In the genomic region with DNA sequence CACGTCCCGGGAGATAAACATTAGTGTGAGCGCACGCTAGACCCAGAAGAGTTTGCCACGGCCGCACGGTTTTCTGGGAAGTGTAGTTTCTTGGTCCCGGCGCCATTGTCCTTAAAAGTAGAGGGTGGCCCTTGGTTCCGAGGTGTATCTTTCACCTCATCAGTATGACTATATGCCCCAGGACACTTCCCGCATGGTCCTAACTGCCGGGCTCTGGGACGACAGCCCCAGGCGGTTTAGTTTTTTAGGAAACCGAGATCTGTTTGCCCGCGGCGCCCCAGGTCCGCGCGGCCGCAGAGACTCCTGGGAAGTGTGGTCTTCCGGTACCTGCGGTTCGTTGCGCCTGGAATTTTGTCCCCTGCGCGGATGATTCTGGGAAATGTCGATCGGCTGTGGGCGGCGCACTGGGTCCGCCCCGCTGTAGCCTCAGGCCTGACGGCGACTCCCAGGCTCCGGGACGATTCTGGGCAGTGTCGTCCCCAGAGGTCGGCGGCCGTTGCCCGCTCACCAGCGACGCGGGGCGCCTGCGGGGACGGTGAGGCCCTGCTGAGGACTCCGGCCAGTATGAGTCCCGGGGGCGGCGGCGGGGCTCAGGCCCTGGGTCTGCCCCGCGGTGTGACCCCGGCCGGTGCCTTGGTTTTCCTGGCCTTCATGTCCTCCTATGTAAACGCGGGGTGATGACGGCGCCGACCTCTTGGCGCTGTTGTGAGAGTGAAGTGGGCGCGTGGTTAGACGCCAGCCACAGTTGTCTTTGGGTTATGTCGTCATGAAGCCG, we compare ENCODE assay signal across 1 cellular context.
TF ChIP-seq lines count a peak whose summit lies in the region.

ZNF181 (plus strand) TSS at position 418 of the 775 bp plus-strand sequence. CDS start 795 bp downstream, outside the sequence.

TF ChIP-seq in K562, 482 proteins besides CTCF, POLR2A, EP300 and RAD21 (continued from another document and continues in another):
- TF ChIP-seq MBD1 (CRISPR knock-in tag; IDR thresholded peaks at IDR 0.05) (no peak), TBL1XR1 (IDR thresholded peaks at IDR 0.05; ENCODE audit: low read length in 2 of 2) (peak in 1 of 2 experiments; percentile 96; a peak in 2 of 4 replicates), NONO (IDR thresholded peaks at IDR 0.05; ENCODE audit: low read depth in 2 of 2, low read length in 1 of 2) (peak; percentile 72 to 95; a peak in 3 of 4 replicates), GATAD2B (IDR thresholded peaks at IDR 0.05; ENCODE audit: borderline replicate concordance) (no peak), MNT (conservative IDR thresholded peaks at IDR 0.05) (peak; percentile 95 to 97), ZC3H11A (IDR thresholded peaks at IDR 0.05; ENCODE audit: low read depth, low read length) (no peak), RCOR1 (IDR thresholded peaks at IDR 0.05; ENCODE audit: borderline replicate concordance in 1 of 2, low read depth in 2 of 2, low read length in 2 of 2) (peak in 1 of 2 experiments; percentile 28; a peak in 1 of 4 replicates), HNRNPK (IDR thresholded peaks at IDR 0.05; ENCODE audit: low read depth, low read length, poor library complexity, severe bottlenecking) (no peak), PYGO2 (tag; IDR thresholded peaks at IDR 0.05) (no peak), CREM (IDR thresholded peaks at IDR 0.05; ENCODE audit: low read depth) (peak; percentile 99), MYC (IDR thresholded peaks at IDR 0.05; ENCODE audit: low read depth, low read length) (peak; percentile 87), MYC (CRISPR knock-in tag; IDR thresholded peaks at IDR 0.05; ENCODE audit: borderline replicate concordance, low read depth) (peak; percentile 30; the same call in 1 of the 2 replicates), NFE2 (IDR thresholded peaks at IDR 0.05; ENCODE audit: low read depth) (0 out of 2 replicates have a peak, but pooled peaks have one; percentile 11), HNRNPLL (IDR thresholded peaks at IDR 0.05; ENCODE audit: low read depth, low read length, poor library complexity, severe bottlenecking) (peak; percentile 88), OTX1 (CRISPR knock-in tag; IDR thresholded peaks at IDR 0.05) (no peak), PHF20 (IDR thresholded peaks at IDR 0.05; ENCODE audit: partially characterized antibody) (peak; percentile 98), SMAD1 (IDR thresholded peaks at IDR 0.05; ENCODE audit: low read depth, low read length, partially characterized antibody) (no peak), TARDBP (IDR thresholded peaks at IDR 0.05) (0 out of 2 replicates have a peak, but pooled peaks have one; percentile 57), ZNF133 (CRISPR knock-in tag; IDR thresholded peaks at IDR 0.05) (no peak), NR4A1 (CRISPR knock-in tag; IDR thresholded peaks at IDR 0.05) (0 out of 2 replicates have a peak, but pooled peaks have one; percentile 67), NR4A1 (tag; IDR thresholded peaks at IDR 0.05) (no peak), NFRKB (IDR thresholded peaks at IDR 0.05; ENCODE audit: low read depth) (no peak), POLR2H (tag; IDR thresholded peaks at IDR 0.05; ENCODE audit: low read depth) (peak; percentile 90), ZNF780A (CRISPR knock-in tag; IDR thresholded peaks at IDR 0.05) (no peak), CXXC5 (CRISPR knock-in tag; IDR thresholded peaks at IDR 0.05) (peak; percentile 73), SETDB1 (IDR thresholded peaks at IDR 0.05; ENCODE audit: low read length) (no peak), ZNF589 (CRISPR knock-in tag; IDR thresholded peaks at IDR 0.05; ENCODE audit: low read depth) (peak; percentile 76; the same call in 1 of the 2 replicates), CHD2 (IDR thresholded peaks at IDR 0.05; ENCODE audit: low read depth, low read length) (peak; percentile 33; the same call in 1 of the 2 replicates), IRF2 (CRISPR knock-in tag; IDR thresholded peaks at IDR 0.05) (no peak), ZNF644 (tag; IDR thresholded peaks at IDR 0.05; ENCODE audit: low read depth) (peak; percentile 89; the same call in 1 of the 2 replicates), SOX6 (IDR thresholded peaks at IDR 0.05) (peak; percentile 27; the same call in 1 of the 2 replicates), MED1 (CRISPR knock-in tag; IDR thresholded peaks at IDR 0.05; ENCODE audit: borderline replicate concordance) (no peak), ZEB2 (IDR thresholded peaks at IDR 0.05) (no peak), HLTF (IDR thresholded peaks at IDR 0.05) (no peak; the same call in 1 of the 2 replicates), HEY1 (CRISPR knock-in tag; IDR thresholded peaks at IDR 0.05; ENCODE audit: borderline replicate concordance) (no peak), ELF1 (tag; IDR thresholded peaks at IDR 0.05) (peak; percentile 90), CBFB (CRISPR knock-in tag; IDR thresholded peaks at IDR 0.05) (peak; percentile 46; the same call in 1 of the 2 replicates), DNMT1 (IDR thresholded peaks at IDR 0.05) (no peak), POLR2AphosphoS2 (IDR thresholded peaks at IDR 0.05; ENCODE audit: low read length) (no peak; the same call in 1 of the 2 replicates), USF1 (CRISPR knock-in tag; IDR thresholded peaks at IDR 0.05) (peak; percentile 48; the same call in 1 of the 2 replicates), ZNF197 (CRISPR knock-in tag; IDR thresholded peaks at IDR 0.05; ENCODE audit: low read depth) (peak; percentile 77), ZNF212 (CRISPR knock-in tag; IDR thresholded peaks at IDR 0.05) (no peak), SIRT6 (IDR thresholded peaks at IDR 0.05; ENCODE audit: low read depth, low read length) (no peak), TFAP4 (CRISPR knock-in tag; IDR thresholded peaks at IDR 0.05; ENCODE audit: borderline replicate concordance) (peak; percentile 60), ZNF143 (CRISPR knock-in tag; IDR thresholded peaks at IDR 0.05) (peak; percentile 84)
- TF ChIP-seq, protein P1, sequence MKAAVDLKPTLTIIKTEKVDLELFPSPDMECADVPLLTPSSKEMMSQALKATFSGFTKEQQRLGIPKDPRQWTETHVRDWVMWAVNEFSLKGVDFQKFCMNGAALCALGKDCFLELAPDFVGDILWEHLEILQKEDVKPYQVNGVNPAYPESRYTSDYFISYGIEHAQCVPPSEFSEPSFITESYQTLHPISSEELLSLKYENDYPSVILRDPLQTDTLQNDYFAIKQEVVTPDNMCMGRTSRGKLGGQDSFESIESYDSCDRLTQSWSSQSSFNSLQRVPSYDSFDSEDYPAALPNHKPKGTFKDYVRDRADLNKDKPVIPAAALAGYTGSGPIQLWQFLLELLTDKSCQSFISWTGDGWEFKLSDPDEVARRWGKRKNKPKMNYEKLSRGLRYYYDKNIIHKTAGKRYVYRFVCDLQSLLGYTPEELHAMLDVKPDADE (conservative IDR thresholded peaks at IDR 0.05; ENCODE audit: control insufficient read depth, low read depth, low read length), result peak; percentile 69
- TF ChIP-seq, protein P2, sequence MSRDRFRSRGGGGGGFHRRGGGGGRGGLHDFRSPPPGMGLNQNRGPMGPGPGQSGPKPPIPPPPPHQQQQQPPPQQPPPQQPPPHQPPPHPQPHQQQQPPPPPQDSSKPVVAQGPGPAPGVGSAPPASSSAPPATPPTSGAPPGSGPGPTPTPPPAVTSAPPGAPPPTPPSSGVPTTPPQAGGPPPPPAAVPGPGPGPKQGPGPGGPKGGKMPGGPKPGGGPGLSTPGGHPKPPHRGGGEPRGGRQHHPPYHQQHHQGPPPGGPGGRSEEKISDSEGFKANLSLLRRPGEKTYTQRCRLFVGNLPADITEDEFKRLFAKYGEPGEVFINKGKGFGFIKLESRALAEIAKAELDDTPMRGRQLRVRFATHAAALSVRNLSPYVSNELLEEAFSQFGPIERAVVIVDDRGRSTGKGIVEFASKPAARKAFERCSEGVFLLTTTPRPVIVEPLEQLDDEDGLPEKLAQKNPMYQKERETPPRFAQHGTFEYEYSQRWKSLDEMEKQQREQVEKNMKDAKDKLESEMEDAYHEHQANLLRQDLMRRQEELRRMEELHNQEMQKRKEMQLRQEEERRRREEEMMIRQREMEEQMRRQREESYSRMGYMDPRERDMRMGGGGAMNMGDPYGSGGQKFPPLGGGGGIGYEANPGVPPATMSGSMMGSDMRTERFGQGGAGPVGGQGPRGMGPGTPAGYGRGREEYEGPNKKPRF (IDR thresholded peaks at IDR 0.05; ENCODE audit: low read depth, low read length), result no peak
- TF ChIP-seq, protein P3, sequence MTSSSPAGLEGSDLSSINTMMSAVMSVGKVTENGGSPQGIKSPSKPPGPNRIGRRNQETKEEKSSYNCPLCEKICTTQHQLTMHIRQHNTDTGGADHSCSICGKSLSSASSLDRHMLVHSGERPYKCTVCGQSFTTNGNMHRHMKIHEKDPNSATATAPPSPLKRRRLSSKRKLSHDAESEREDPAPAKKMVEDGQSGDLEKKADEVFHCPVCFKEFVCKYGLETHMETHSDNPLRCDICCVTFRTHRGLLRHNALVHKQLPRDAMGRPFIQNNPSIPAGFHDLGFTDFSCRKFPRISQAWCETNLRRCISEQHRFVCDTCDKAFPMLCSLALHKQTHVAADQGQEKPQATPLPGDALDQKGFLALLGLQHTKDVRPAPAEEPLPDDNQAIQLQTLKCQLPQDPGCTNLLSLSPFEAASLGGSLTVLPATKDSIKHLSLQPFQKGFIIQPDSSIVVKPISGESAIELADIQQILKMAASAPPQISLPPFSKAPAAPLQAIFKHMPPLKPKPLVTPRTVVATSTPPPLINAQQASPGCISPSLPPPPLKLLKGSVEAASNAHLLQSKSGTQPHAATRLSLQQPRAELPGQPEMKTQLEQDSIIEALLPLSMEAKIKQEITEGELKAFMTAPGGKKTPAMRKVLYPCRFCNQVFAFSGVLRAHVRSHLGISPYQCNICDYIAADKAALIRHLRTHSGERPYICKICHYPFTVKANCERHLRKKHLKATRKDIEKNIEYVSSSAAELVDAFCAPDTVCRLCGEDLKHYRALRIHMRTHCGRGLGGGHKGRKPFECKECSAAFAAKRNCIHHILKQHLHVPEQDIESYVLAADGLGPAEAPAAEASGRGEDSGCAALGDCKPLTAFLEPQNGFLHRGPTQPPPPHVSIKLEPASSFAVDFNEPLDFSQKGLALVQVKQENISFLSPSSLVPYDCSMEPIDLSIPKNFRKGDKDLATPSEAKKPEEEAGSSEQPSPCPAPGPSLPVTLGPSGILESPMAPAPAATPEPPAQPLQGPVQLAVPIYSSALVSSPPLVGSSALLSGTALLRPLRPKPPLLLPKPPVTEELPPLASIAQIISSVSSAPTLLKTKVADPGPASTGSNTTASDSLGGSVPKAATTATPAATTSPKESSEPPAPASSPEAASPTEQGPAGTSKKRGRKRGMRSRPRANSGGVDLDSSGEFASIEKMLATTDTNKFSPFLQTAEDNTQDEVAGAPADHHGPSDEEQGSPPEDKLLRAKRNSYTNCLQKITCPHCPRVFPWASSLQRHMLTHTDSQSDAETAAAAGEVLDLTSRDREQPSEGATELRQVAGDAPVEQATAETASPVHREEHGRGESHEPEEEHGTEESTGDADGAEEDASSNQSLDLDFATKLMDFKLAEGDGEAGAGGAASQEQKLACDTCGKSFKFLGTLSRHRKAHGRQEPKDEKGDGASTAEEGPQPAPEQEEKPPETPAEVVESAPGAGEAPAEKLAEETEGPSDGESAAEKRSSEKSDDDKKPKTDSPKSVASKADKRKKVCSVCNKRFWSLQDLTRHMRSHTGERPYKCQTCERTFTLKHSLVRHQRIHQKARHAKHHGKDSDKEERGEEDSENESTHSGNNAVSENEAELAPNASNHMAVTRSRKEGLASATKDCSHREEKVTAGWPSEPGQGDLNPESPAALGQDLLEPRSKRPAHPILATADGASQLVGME (CRISPR knock-in tag; IDR thresholded peaks at IDR 0.05), result no peak
- TF ChIP-seq, protein P4, sequence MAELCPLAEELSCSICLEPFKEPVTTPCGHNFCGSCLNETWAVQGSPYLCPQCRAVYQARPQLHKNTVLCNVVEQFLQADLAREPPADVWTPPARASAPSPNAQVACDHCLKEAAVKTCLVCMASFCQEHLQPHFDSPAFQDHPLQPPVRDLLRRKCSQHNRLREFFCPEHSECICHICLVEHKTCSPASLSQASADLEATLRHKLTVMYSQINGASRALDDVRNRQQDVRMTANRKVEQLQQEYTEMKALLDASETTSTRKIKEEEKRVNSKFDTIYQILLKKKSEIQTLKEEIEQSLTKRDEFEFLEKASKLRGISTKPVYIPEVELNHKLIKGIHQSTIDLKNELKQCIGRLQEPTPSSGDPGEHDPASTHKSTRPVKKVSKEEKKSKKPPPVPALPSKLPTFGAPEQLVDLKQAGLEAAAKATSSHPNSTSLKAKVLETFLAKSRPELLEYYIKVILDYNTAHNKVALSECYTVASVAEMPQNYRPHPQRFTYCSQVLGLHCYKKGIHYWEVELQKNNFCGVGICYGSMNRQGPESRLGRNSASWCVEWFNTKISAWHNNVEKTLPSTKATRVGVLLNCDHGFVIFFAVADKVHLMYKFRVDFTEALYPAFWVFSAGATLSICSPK (IDR thresholded peaks at IDR 0.05; ENCODE audit: borderline replicate concordance), result no peak
